9 cellular contexts compared by ENCODE assay signal in genomic region chr6:25963426-25964123, GRCh38. TPM values are rescaled to one million over a fixed set of nuclear protein-coding genes. Genes with fewer than 3 reads are reported as not detected.
DNase-seq lines count a peak whose midpoint lies in the region; ATAC-seq and TF ChIP-seq lines count a peak whose summit lies in the region.
"Had no signal": no experiment of that assay in that cellular context is flagged by ENCODE, and none has a peak within 500 bp of the region (broad histone marks: within the 10 kb centered on the region; RNA-seq: fewer than 3 reads in every experiment).

No MANE protein-coding gene starts in this region.

- peak overlapping the region; percentile 92 for H3K27ac ChIP-seq in CD4-positive, CD25-positive, alpha-beta regulatory T cell (ENCODE audit: insufficient read depth, low read length, poor library complexity, severe bottlenecking)
- H3K27ac ChIP-seq in KOPT-K1 (ENCODE audit: low read depth, low read length, poor library complexity, severe bottlenecking) (peak overlapping the region; percentile 90), thoracic aorta (peak overlapping the region; percentile 62 to 98)

- peaks cover 34% of the 10 kb centered on the region for H3K36me3 ChIP-seq in CD4-positive, CD25-positive, alpha-beta regulatory T cell (ENCODE audit: control insufficient read depth, insufficient read depth, low read length)
- peaks cover 38% of the 10 kb centered on the region for H3K36me3 ChIP-seq in KOPT-K1 (ENCODE audit: insufficient read depth, low read length)
- H3K36me3 ChIP-seq in thoracic aorta = peaks cover 8% of the 10 kb centered on the region

- peaks cover under 1% of the 10 kb centered on the region for H3K27me3 Mint-ChIP-seq in CD4-positive, CD25-positive, alpha-beta regulatory T cell

- peaks cover 27% of the 10 kb centered on the region for H3K36me3 Mint-ChIP-seq in CD4-positive, CD25-positive, alpha-beta regulatory T cell

- H3K27me3 ChIP-seq in CD4-positive, CD25-positive, alpha-beta regulatory T cell (ENCODE audit: control insufficient read depth, insufficient read depth, low read length) = no peaks in the 10 kb centered on the region
- H3K27me3 ChIP-seq in thoracic aorta (replicated peaks; ENCODE audit: insufficient read depth) = no peaks in the 10 kb centered on the region

- ATAC-seq in CD4-positive, CD25-positive, alpha-beta regulatory T cell (ENCODE audit: low read depth in 2 of 2) = no peak
- no peak for ATAC-seq in thoracic aorta (ENCODE audit: insufficient number of reproducible peaks, low FRiP score, low read depth)
- ATAC-seq in GM18520 (IDR thresholded peaks at IDR 0.05; ENCODE audit: unreplicated experiment) = no peak

- no peaks in the 10 kb centered on the region for H3K9me3 ChIP-seq in CD4-positive, CD25-positive, alpha-beta regulatory T cell (ENCODE audit: control insufficient read depth in 2 of 2, low read length in 2 of 2)
- peaks cover 24% of the 10 kb centered on the region for H3K9me3 ChIP-seq in KOPT-K1 (ENCODE audit: insufficient read depth, low read length, poor library complexity, severe bottlenecking)
- no peaks in the 10 kb centered on the region for H3K9me3 ChIP-seq in thoracic aorta

- no peak for DNase-seq in CD4-positive, CD25-positive, alpha-beta regulatory T cell
- DNase-seq in amniotic epithelial cell (ENCODE audit: low read depth) = peak; percentile 70
- peak; percentile 45 for DNase-seq in iris pigment epithelial cell (ENCODE audit: low read depth)
- DNase-seq in thoracic aorta (ENCODE audit: low spot score) = no peak
- DNase-seq in activated CD4-positive, CD25-positive, alpha-beta regulatory T cell treated with anti-CD3 and anti-CD28 coated beads, Interleukin-2, amount 50 U/mL, for 72 hours = no peak
- DNase-seq in NCI-H1436 (lab: John Stamatoyannopoulos, UW) = no peak

- H3K4me3 ChIP-seq in CD4-positive, CD25-positive, alpha-beta regulatory T cell (ENCODE audit: low read depth, low read length) = peak overlapping the region; percentile 97
- H3K4me3 ChIP-seq in thoracic aorta = peak overlapping the region; percentile 89

- H3K4me3 Mint-ChIP-seq in CD4-positive, CD25-positive, alpha-beta regulatory T cell = peak overlapping the region; percentile 92 to 100 (median 97)

- H3K9me3 Mint-ChIP-seq in CD4-positive, CD25-positive, alpha-beta regulatory T cell = peaks cover 0 to 3% (median 0%) of the 10 kb centered on the region in 7 donors

- H3K4me1 Mint-ChIP-seq in CD4-positive, CD25-positive, alpha-beta regulatory T cell = peaks cover 20 to 90% (median 65%) of the 10 kb centered on the region in 4 donors

- H3K27ac Mint-ChIP-seq in CD4-positive, CD25-positive, alpha-beta regulatory T cell = peak overlapping the region; percentile 94 to 99 (median 97)

- no peak for TF ChIP-seq CTCF in thoracic aorta (IDR thresholded peaks at IDR 0.05)

- H3K4me1 ChIP-seq in CD4-positive, CD25-positive, alpha-beta regulatory T cell (ENCODE audit: control insufficient read depth, insufficient read depth, low read length, poor library complexity, severe bottlenecking) = peaks cover 71% of the 10 kb centered on the region
- H3K4me1 ChIP-seq in thoracic aorta (ENCODE audit: control insufficient read depth in 1 of 2, low read depth in 2 of 2) = peaks cover 43 to 54% of the 10 kb centered on the region in 2 donors

RNA-seq across cellular contexts. Expression of gene TRIM38, which starts 1.0 kb away (rescaled TPM):
- 22.9 TPM for total RNA-seq in CD4-positive, CD25-positive, alpha-beta regulatory T cell
- polyA plus RNA-seq in CD4-positive, CD25-positive, alpha-beta regulatory T cell = 10 to 100 TPM in 1 of 4 donors, 1 to 10 TPM in 3; 6.6 to 10.9 (median 8.4) TPM
- 10 to 100 TPM; 19.5 to 25.1 TPM for total RNA-seq in thoracic aorta

RNA-seq across cellular contexts. Expression of gene SLC17A2, which starts 33.1 kb away (rescaled TPM):
- not detected for total RNA-seq in CD4-positive, CD25-positive, alpha-beta regulatory T cell
- polyA plus RNA-seq in CD4-positive, CD25-positive, alpha-beta regulatory T cell = not detected
- total RNA-seq in thoracic aorta = not detected
- total RNA-seq: HT1080 had no signal

Comparison
In these comparisons a context has a peak if more than half of its experiments do, and no peak if none do; other contexts are left out.
1. DNase-seq: peak in amniotic epithelial cell (single experiment) and iris pigment epithelial cell (single experiment); none in CD4-positive, CD25-positive, alpha-beta regulatory T cell (0 of 3), thoracic aorta (single experiment), activated CD4-positive, CD25-positive, alpha-beta regulatory T cell treated with anti-CD3 and anti-CD28 coated beads, Interleukin-2, amount 50 U/mL, for 72 hours (single experiment) and NCI-H1436 (single experiment).
2. Peak in every context shown above with its lines, with median percentiles within 50 percentile points of each other: H3K27ac ChIP-seq.